Comparison of ENCODE assay signal across 12 cellular contexts in genomic region chr3:124650798-124651197, GRCh38.
DNase-seq lines count a peak whose midpoint lies in the region; ATAC-seq and TF ChIP-seq lines count a peak whose summit lies in the region.
"Had no signal": no experiment of that assay in that cellular context is flagged by ENCODE, and none has a peak within 500 bp of the region (broad histone marks: within the 10 kb centered on the region; RNA-seq: fewer than 3 reads in every experiment).

No MANE protein-coding gene starts in this region.

- no peaks in the 10 kb centered on the region for H3K27me3 ChIP-seq in Caco-2 (replicated peaks; ENCODE audit: control insufficient read depth, insufficient read depth, low read length)

- intact Hi-C loops in Caco-2 (cut with micrococcal nuclease; ENCODE audit: unreplicated experiment), result no loop called here

- H3K4me1 Mint-ChIP-seq in memory B cell, result peaks cover 14% of the 10 kb centered on the region
- peaks cover 22% of the 10 kb centered on the region for H3K4me1 Mint-ChIP-seq in Caco-2 (ENCODE audit: low read depth, unreplicated experiment)

- H3K27ac Mint-ChIP-seq in memory B cell, result peak overlapping the region; percentile 67
- no peak overlapping the region for H3K27ac Mint-ChIP-seq in Caco-2 (ENCODE audit: unreplicated experiment)

- POLR2A ChIA-PET in RWPE1 (lab: Yijun Ruan, JAX; ENCODE audit: low non-redundant PET), result no interaction called here
- POLR2A ChIA-PET in Caco-2 (lab: Charles Lee), result no interaction called here

- ATAC-seq in GM18517 (IDR thresholded peaks at IDR 0.05; ENCODE audit: unreplicated experiment) (peak; percentile 45), GM21447 (IDR thresholded peaks at IDR 0.05; ENCODE audit: unreplicated experiment) (peak; percentile 54), HG03378 (IDR thresholded peaks at IDR 0.05; ENCODE audit: unreplicated experiment) (peak; percentile 51), memory B cell (ENCODE audit: low read depth) (peak; percentile 59)
- ATAC-seq: effector memory CD8-positive, alpha-beta T cell had no signal

- H3K9me3 ChIP-seq in Caco-2, result no peaks in the 10 kb centered on the region

- no peak overlapping the region for H3K27ac ChIP-seq in RWPE1

- no TSS peak for BruUV-seq in Caco-2 (replicated peaks; lab: Mats Ljungman, UMichigan)

- CTCF ChIA-PET in RWPE1 (lab: Yijun Ruan, JAX), result interaction anchor here (0.7 to 1.0 kb wide), 2 partner anchors 38 to 765 kb away, joined by 3 to 4 read pairs; no protein-coding TSS in a partner anchor
- CTCF ChIA-PET in Caco-2 (lab: Charles Lee), result no interaction called here

- DNase-seq in memory B cell (ENCODE audit: low spot score in 2 of 2) (no peak), RWPE1 (ENCODE audit: low spot score) (no peak), AML-193 (lab: John Stamatoyannopoulos, UW) (no peak), Caco-2 (no peak), GM03348 (ENCODE audit: low spot score) (no peak)
- DNase-seq: activated effector memory CD4-positive, alpha-beta T cell treated with Interleukin-2 at 50 U/mL for 16 hours; effector memory CD8-positive, alpha-beta T cell; NCI-H446 treated with DMSO at 0.1 percent for 48 hours; trophoblast cell had no signal

- H3K9me3 Mint-ChIP-seq in memory B cell (peaks cover 2% of the 10 kb centered on the region), Caco-2 (ENCODE audit: unreplicated experiment) (peaks cover 2% of the 10 kb centered on the region)
- H3K9me3 Mint-ChIP-seq: effector memory CD8-positive, alpha-beta T cell had no signal

- no peaks in the 10 kb centered on the region for H3K36me3 Mint-ChIP-seq in memory B cell
- peaks cover 65% of the 10 kb centered on the region for H3K36me3 Mint-ChIP-seq in Caco-2 (ENCODE audit: insufficient read depth, unreplicated experiment)

- H3K4me3 Mint-ChIP-seq in memory B cell (no peak overlapping the region), Caco-2 (ENCODE audit: unreplicated experiment) (no peak overlapping the region)
- H3K4me3 Mint-ChIP-seq: effector memory CD8-positive, alpha-beta T cell had no signal

- peaks cover 11% of the 10 kb centered on the region for H3K4me1 ChIP-seq in Caco-2

- peaks cover 3% of the 10 kb centered on the region for H3K27me3 Mint-ChIP-seq in memory B cell
- H3K27me3 Mint-ChIP-seq in Caco-2 (ENCODE audit: insufficient read depth, unreplicated experiment), result no peaks in the 10 kb centered on the region

- H3K36me3 ChIP-seq in Caco-2 (ENCODE audit: control insufficient read depth, insufficient read depth, low read length), result peaks cover 5% of the 10 kb centered on the region

- no peak overlapping the region for H3K4me3 ChIP-seq in Caco-2 (ENCODE audit: low read depth, low read length)

- TF ChIP-seq CTCF in RWPE1 (conservative IDR thresholded peaks at IDR 0.05; ENCODE audit: low read depth) (no peak), Caco-2 (IDR thresholded peaks at IDR 0.05; ENCODE audit: insufficient read depth in 1 of 2, low read depth in 1 of 2, low read length in 1 of 2, severe bottlenecking in 1 of 2, unreplicated experiment in 1 of 2) (no peak)
